In the genomic region with DNA sequence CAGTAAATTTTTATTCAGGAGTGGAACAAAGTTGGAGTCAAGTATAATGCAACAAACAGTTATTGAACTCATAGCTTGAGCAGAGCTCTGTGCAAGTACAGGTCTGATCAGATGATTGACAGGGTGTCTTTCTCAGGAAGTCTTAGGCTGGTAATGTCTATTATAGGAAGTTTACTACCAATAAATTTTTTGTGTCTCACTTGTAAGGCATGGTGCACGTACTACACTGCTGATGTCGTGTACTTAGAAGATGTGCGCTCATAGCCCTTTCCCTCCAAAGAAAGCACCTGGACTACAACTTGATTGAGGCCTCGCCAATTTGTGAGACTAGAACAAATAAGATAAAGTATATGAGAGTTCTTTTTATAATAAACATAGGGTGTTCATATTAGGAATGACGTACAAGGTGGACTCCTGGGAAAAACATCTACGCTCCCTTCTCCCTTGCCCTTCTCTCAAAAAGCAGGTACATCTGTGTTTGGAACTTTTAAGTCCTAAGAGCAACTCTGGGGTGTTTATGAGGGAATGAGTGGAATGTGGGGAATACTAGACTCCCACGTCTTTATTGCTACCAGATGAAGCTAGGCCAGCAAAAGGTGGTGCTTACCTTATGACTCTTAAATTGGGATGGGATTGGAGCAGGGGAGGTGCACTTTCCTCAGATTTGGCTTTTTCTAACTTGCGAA, we compare ENCODE assay signal across 8 cellular contexts. TPM values are rescaled to one million over a fixed set of nuclear protein-coding genes. Genes with fewer than 3 reads are reported as not detected.
DNase-seq lines count a peak whose midpoint lies in the region; ATAC-seq and TF ChIP-seq lines count a peak whose summit lies in the region.

No MANE protein-coding gene starts in this region.

- H3K36me3 Mint-ChIP-seq in endothelial cell (ENCODE audit: low read depth, unreplicated experiment) = peaks cover 16% of the 10 kb centered on the region

- CTCF ChIA-PET in OCI-LY7 (lab: Charles Lee; ENCODE audit: unreplicated experiment) = no interaction called here

- no peak overlapping the region for H2AFZ ChIP-seq in DND-41 (ENCODE audit: low read depth, low read length)
- H2AFZ ChIP-seq in OCI-LY7 (ENCODE audit: low read length) = no peak overlapping the region
- H2AFZ ChIP-seq in osteoblast (ENCODE audit: low read length) = no peak overlapping the region

- intact Hi-C loops in OCI-LY7 (cut with micrococcal nuclease; ENCODE audit: unreplicated experiment) = loop anchor here (10.0 kb wide), 1 partner anchor 151 kb away; a partner anchor contains a TSS

- ATAC-seq in DND-41 (ENCODE audit: insufficient read depth, low read depth) (no peak), HG03196 (IDR thresholded peaks at IDR 0.05; ENCODE audit: unreplicated experiment) (no peak)

- H3K79me2 ChIP-seq in DND-41 (ENCODE audit: insufficient read depth, low read length) (peaks cover 99% of the 10 kb centered on the region), OCI-LY7 (ENCODE audit: insufficient read depth, low read depth, low read length) (peaks cover 65% of the 10 kb centered on the region), osteoblast (ENCODE audit: insufficient read depth, low read length) (peaks cover 68% of the 10 kb centered on the region)

- H3K4me1 ChIP-seq in DND-41 (ENCODE audit: insufficient read depth, low read length) (peaks cover 59% of the 10 kb centered on the region), OCI-LY7 (ENCODE audit: insufficient read depth, low read length, poor library complexity, severe bottlenecking) (peaks cover 27% of the 10 kb centered on the region), osteoblast (ENCODE audit: insufficient read depth, low read length) (peaks cover 16% of the 10 kb centered on the region)

- H3K9me3 Mint-ChIP-seq in endothelial cell (ENCODE audit: unreplicated experiment) = no peaks in the 10 kb centered on the region

- H3K4me1 Mint-ChIP-seq in endothelial cell (ENCODE audit: unreplicated experiment) = peaks cover 14% of the 10 kb centered on the region

- peaks cover 2% of the 10 kb centered on the region for H3K27me3 Mint-ChIP-seq in endothelial cell (ENCODE audit: unreplicated experiment)

- H4K20me1 ChIP-seq in DND-41 (ENCODE audit: insufficient read depth, low read length) (peaks cover 20% of the 10 kb centered on the region; the same call in 1 of the 2 replicates), OCI-LY7 (ENCODE audit: insufficient read depth, low read length) (peaks cover 15% of the 10 kb centered on the region; the same call in 1 of the 2 replicates), osteoblast (ENCODE audit: insufficient read depth, low read length) (peaks cover 5% of the 10 kb centered on the region)

- H3K27ac ChIP-seq in DND-41 (ENCODE audit: low read length) = peak overlapping the region; percentile 62
- H3K27ac ChIP-seq in OCI-LY7 (ENCODE audit: low read depth, low read length, poor library complexity, severe bottlenecking) = no peak overlapping the region
- peak overlapping the region; percentile 30 for H3K27ac ChIP-seq in osteoblast (ENCODE audit: low read depth, low read length)

- POLR2A ChIA-PET in OCI-LY7 (lab: Charles Lee) = interaction anchor here (1.4 to 2.3 kb wide), 5 partner anchors 10 to 17 kb away, joined by 4 to 10 read pairs (median 5); no protein-coding TSS in a partner anchor

- peak overlapping the region; percentile 100 for H3K4me3 Mint-ChIP-seq in endothelial cell (ENCODE audit: unreplicated experiment)

- H3K9me3 ChIP-seq in DND-41 (ENCODE audit: insufficient read depth, low read length, severe bottlenecking) (no peaks in the 10 kb centered on the region), OCI-LY7 (ENCODE audit: low read length) (no peaks in the 10 kb centered on the region), osteoblast (ENCODE audit: low read depth, low read length) (no peaks in the 10 kb centered on the region)

- no peak for TF ChIP-seq CTCF in DND-41 (IDR thresholded peaks at IDR 0.05; ENCODE audit: borderline replicate concordance, extremely low read depth, low read length, poor library complexity, severe bottlenecking)
- no peak for TF ChIP-seq CTCF in OCI-LY7 (conservative IDR thresholded peaks at IDR 0.05; ENCODE audit: low read length)
- TF ChIP-seq CTCF in endothelial cell (IDR thresholded peaks at IDR 0.05; ENCODE audit: unreplicated experiment) = no peak
- no peak for TF ChIP-seq CTCF in osteoblast (IDR thresholded peaks at IDR 0.05; ENCODE audit: extremely low read depth, low read depth, low read length)

- BruUV-seq in OCI-LY7 (replicated peaks; lab: Mats Ljungman, UMichigan) = no TSS peak

- DNase-seq in DND-41 (no peak), OCI-LY7 (ENCODE audit: low spot score) (no peak), endothelial cell (ENCODE audit: low spot score) (no peak), osteoblast (ENCODE audit: insufficient read length, low spot score, missing footprints) (no peak), cerebellar cortex (ENCODE audit: low spot score) (no peak), NCI-H146 treated with DMSO at 0.1 percent for 48 hours (lab: John Stamatoyannopoulos, UW; ENCODE audit: unreplicated experiment) (no peak), HK-2 (ENCODE audit: unreplicated experiment) (no peak)

- H3K9me2 ChIP-seq in OCI-LY7 (ENCODE audit: insufficient read depth, low read length) = no peaks in the 10 kb centered on the region

- H3K4me3 ChIP-seq in DND-41 (ENCODE audit: low read depth in 1 of 2, low read length in 2 of 2) (peak overlapping the region; percentile 92 to 96), OCI-LY7 (ENCODE audit: low read depth, low read length, poor library complexity, severe bottlenecking) (peak overlapping the region; percentile 90), osteoblast (ENCODE audit: insufficient read depth, low read length) (peak overlapping the region; percentile 94)

- H3K36me3 ChIP-seq in DND-41 (ENCODE audit: insufficient read depth, low read length) = peaks cover 76% of the 10 kb centered on the region
- H3K36me3 ChIP-seq in OCI-LY7 (ENCODE audit: insufficient read depth, low read length) = peaks cover 58% of the 10 kb centered on the region
- H3K36me3 ChIP-seq in osteoblast (ENCODE audit: insufficient read depth, low read length) = peaks cover 35% of the 10 kb centered on the region

- H3K9ac ChIP-seq in DND-41 (ENCODE audit: low read depth, low read length) = peak overlapping the region; percentile 80

- H3K4me2 ChIP-seq in DND-41 (ENCODE audit: insufficient read depth, low read length) (peak overlapping the region; percentile 76), OCI-LY7 (ENCODE audit: low read length) (peak overlapping the region; percentile 93), osteoblast (ENCODE audit: insufficient read depth, low read length) (peak overlapping the region; percentile 95)

- peak overlapping the region; percentile 44 for H3K27ac Mint-ChIP-seq in endothelial cell (ENCODE audit: unreplicated experiment)

- no peaks in the 10 kb centered on the region for H3K27me3 ChIP-seq in DND-41 (ENCODE audit: insufficient read depth, low read length, poor library complexity)
- no peaks in the 10 kb centered on the region for H3K27me3 ChIP-seq in osteoblast (ENCODE audit: insufficient read depth, low read length)

RNA-seq across cellular contexts. Expression of a gene that starts 1.5 kb away (rescaled TPM):
- 21.5 and 27.3 TPM in 2 replicates for total RNA-seq in OCI-LY7 (2014; rRNA removed; shearing (Covaris generic))
- total RNA-seq in OCI-LY7 (2022) = 35.4 and 36.8 TPM in 2 replicates
- 22.5 TPM for total RNA-seq in endothelial cell (ENCODE audit: unreplicated experiment)
- total RNA-seq in osteoblast = 8.3 and 12.3 TPM in 2 replicates

RNA-seq across cellular contexts. Expression of a gene that starts 1.6 kb away (rescaled TPM):
- 10.1 and 16.9 TPM in 2 replicates for total RNA-seq in OCI-LY7 (2014; rRNA removed; shearing (Covaris generic))
- total RNA-seq in OCI-LY7 (2022) = 12.6 and 13.5 TPM in 2 replicates
- total RNA-seq in endothelial cell (ENCODE audit: unreplicated experiment) = 11.6 TPM
- total RNA-seq in osteoblast = 7.7 and 9.0 TPM in 2 replicates
